ENCODE assay signal across 1 cellular context in genomic region chr7:138460176-138460648, GRCh38.
TF ChIP-seq lines count a peak whose summit lies in the region.

Gene TRIM24 (plus strand): TSS chr7:138460259. CDS start chr7:138460549, 290 bp downstream.

TF ChIP-seq in K562, 482 proteins besides CTCF, POLR2A, EP300 and RAD21 (continued from another document and continues in another):
- TF ChIP-seq TGIF2 (CRISPR knock-in tag; IDR thresholded peaks at IDR 0.05): no peak
- no peak for TF ChIP-seq ZNF280B (CRISPR knock-in tag; IDR thresholded peaks at IDR 0.05)
- no peak for TF ChIP-seq ZNF197 (CRISPR knock-in tag; IDR thresholded peaks at IDR 0.05; ENCODE audit: low read depth)
- no peak for TF ChIP-seq BRCA1 (IDR thresholded peaks at IDR 0.05)
- TF ChIP-seq BRCA1 (CRISPR knock-in tag; IDR thresholded peaks at IDR 0.05): no peak
- TF ChIP-seq, protein P1, sequence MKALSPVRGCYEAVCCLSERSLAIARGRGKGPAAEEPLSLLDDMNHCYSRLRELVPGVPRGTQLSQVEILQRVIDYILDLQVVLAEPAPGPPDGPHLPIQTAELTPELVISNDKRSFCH (CRISPR knock-in tag; IDR thresholded peaks at IDR 0.05): no peak
- TF ChIP-seq, protein P1 (tag; IDR thresholded peaks at IDR 0.05): no peak; the same call in 1 of the 2 replicates
- TF ChIP-seq ZNF347 (CRISPR knock-in tag; IDR thresholded peaks at IDR 0.05; ENCODE audit: low read depth): no peak
- TF ChIP-seq ETV1 (tag; conservative IDR thresholded peaks at IDR 0.05; ENCODE audit: low read depth): peak; percentile 96
- TF ChIP-seq, protein P2, sequence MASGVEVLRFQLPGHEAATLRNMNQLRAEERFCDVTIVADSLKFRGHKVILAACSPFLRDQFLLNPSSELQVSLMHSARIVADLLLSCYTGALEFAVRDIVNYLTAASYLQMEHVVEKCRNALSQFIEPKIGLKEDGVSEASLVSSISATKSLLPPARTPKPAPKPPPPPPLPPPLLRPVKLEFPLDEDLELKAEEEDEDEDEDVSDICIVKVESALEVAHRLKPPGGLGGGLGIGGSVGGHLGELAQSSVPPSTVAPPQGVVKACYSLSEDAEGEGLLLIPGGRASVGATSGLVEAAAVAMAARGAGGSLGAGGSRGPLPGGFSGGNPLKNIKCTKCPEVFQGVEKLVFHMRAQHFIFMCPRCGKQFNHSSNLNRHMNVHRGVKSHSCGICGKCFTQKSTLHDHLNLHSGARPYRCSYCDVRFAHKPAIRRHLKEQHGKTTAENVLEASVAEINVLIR (CRISPR knock-in tag; IDR thresholded peaks at IDR 0.05): no peak
- no peak for TF ChIP-seq ZKSCAN8 (CRISPR knock-in tag; IDR thresholded peaks at IDR 0.05)
- TF ChIP-seq ELF2 (CRISPR knock-in tag; IDR thresholded peaks at IDR 0.05): 0 out of 2 replicates have a peak, but pooled peaks have one; percentile 66
- 0 out of 2 replicates have a peak, but pooled peaks have one; percentile 20 for TF ChIP-seq MTA2 (IDR thresholded peaks at IDR 0.05; ENCODE audit: low read depth)
- no peak for TF ChIP-seq SLC30A9 (CRISPR knock-in tag; IDR thresholded peaks at IDR 0.05)
- no peak for TF ChIP-seq MEF2A (IDR thresholded peaks at IDR 0.05; ENCODE audit: control insufficient read depth, low read depth, low read length)
- TF ChIP-seq, protein P3, sequence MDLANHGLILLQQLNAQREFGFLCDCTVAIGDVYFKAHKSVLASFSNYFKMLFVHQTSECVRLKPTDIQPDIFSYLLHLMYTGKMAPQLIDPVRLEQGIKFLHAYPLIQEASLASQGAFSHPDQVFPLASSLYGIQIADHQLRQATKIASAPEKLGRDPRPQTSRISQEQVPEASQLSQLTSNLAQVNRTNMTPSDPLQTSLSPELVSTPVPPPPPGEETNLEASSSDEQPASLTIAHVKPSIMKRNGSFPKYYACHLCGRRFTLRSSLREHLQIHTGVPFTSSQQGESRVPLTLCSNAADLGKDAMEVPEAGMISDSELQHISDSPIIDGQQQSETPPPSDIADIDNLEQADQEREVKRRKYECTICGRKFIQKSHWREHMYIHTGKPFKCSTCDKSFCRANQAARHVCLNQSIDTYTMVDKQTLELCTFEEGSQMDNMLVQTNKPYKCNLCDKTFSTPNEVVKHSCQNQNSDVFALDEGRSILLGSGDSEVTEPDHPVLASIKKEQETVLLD (IDR thresholded peaks at IDR 0.05): peak; percentile 84
- no peak for TF ChIP-seq ARNT (IDR thresholded peaks at IDR 0.05)
- TF ChIP-seq, protein P4, sequence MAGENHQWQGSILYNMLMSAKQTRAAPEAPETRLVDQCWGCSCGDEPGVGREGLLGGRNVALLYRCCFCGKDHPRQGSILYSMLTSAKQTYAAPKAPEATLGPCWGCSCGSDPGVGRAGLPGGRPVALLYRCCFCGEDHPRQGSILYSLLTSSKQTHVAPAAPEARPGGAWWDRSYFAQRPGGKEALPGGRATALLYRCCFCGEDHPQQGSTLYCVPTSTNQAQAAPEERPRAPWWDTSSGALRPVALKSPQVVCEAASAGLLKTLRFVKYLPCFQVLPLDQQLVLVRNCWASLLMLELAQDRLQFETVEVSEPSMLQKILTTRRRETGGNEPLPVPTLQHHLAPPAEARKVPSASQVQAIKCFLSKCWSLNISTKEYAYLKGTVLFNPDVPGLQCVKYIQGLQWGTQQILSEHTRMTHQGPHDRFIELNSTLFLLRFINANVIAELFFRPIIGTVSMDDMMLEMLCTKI (IDR thresholded peaks at IDR 0.05; ENCODE audit: partially characterized antibody): no peak
- no peak for TF ChIP-seq BRF1 (IDR thresholded peaks at IDR 0.05; ENCODE audit: borderline replicate concordance, extremely low read depth, insufficient read length)
- no peak for TF ChIP-seq KAT8 (IDR thresholded peaks at IDR 0.05; ENCODE audit: low read depth)
- no peak for TF ChIP-seq POLR3A (IDR thresholded peaks at IDR 0.05; ENCODE audit: borderline replicate concordance, extremely low read depth, insufficient read depth, insufficient read length)
- no peak for TF ChIP-seq PYGO2 (tag; IDR thresholded peaks at IDR 0.05)
- no peak for TF ChIP-seq HDAC6 (IDR thresholded peaks at IDR 0.05; ENCODE audit: low read depth, low read length)
- TF ChIP-seq ZEB2 (IDR thresholded peaks at IDR 0.05): no peak
- TF ChIP-seq, protein P5, sequence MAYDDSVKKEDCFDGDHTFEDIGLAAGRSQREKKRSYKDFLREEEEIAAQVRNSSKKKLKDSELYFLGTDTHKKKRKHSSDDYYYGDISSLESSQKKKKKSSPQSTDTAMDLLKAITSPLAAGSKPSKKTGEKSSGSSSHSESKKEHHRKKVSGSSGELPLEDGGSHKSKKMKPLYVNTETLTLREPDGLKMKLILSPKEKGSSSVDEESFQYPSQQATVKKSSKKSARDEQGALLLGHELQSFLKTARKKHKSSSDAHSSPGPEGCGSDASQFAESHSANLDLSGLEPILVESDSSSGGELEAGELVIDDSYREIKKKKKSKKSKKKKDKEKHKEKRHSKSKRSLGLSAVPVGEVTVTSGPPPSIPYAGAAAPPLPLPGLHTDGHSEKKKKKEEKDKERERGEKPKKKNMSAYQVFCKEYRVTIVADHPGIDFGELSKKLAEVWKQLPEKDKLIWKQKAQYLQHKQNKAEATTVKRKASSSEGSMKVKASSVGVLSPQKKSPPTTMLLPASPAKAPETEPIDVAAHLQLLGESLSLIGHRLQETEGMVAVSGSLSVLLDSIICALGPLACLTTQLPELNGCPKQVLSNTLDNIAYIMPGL (CRISPR knock-in tag; IDR thresholded peaks at IDR 0.05): peak; percentile 89; the same call in 1 of the 2 replicates
- TF ChIP-seq GTF2A2 (tag; IDR thresholded peaks at IDR 0.05): no peak
- no peak for TF ChIP-seq TFAM (CRISPR knock-in tag; conservative IDR thresholded peaks at IDR 0.05)
- no peak for TF ChIP-seq TSC22D4 (tag; IDR thresholded peaks at IDR 0.05)
- no peak for TF ChIP-seq ZNF785 (CRISPR knock-in tag; IDR thresholded peaks at IDR 0.05)
- TF ChIP-seq CGGBP1 (CRISPR knock-in tag; IDR thresholded peaks at IDR 0.05): peak; percentile 66; the same call in 1 of the 2 replicates
- TF ChIP-seq ZNF584 (CRISPR knock-in tag; IDR thresholded peaks at IDR 0.05; ENCODE audit: low read depth): no peak
- TF ChIP-seq DPF2 (IDR thresholded peaks at IDR 0.05): peak; percentile 12; the same call in 1 of the 2 replicates
- TF ChIP-seq POLR2AphosphoS2 (IDR thresholded peaks at IDR 0.05; ENCODE audit: low read length): no peak; the same call in 1 of the 2 replicates
- no peak for TF ChIP-seq LEF1 (IDR thresholded peaks at IDR 0.05)
- no peak for TF ChIP-seq EWSR1 (IDR thresholded peaks at IDR 0.05; ENCODE audit: borderline replicate concordance, low read depth, partially characterized antibody)
- TF ChIP-seq ZNF778 (CRISPR knock-in tag; IDR thresholded peaks at IDR 0.05): no peak
- no peak for TF ChIP-seq MAFK (IDR thresholded peaks at IDR 0.05; ENCODE audit: low read length)
- TF ChIP-seq ZNF175 (CRISPR knock-in tag; IDR thresholded peaks at IDR 0.05; ENCODE audit: low read depth): no peak
- TF ChIP-seq PREB (CRISPR knock-in tag; IDR thresholded peaks at IDR 0.05): no peak
- TF ChIP-seq JUND (IDR thresholded peaks at IDR 0.05; ENCODE audit: borderline replicate concordance, low read depth, low read length): peak; percentile 40; the same call in 1 of the 2 replicates
- TF ChIP-seq JUND (tag; IDR thresholded peaks at IDR 0.05; ENCODE audit: borderline replicate concordance, low read depth, low read length): no peak; the same call in 2 of the 3 replicates
- TF ChIP-seq, protein P6, sequence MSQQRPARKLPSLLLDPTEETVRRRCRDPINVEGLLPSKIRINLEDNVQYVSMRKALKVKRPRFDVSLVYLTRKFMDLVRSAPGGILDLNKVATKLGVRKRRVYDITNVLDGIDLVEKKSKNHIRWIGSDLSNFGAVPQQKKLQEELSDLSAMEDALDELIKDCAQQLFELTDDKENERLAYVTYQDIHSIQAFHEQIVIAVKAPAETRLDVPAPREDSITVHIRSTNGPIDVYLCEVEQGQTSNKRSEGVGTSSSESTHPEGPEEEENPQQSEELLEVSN (IDR thresholded peaks at IDR 0.05; ENCODE audit: borderline replicate concordance in 1 of 2, extremely low read depth in 1 of 2, insufficient read depth in 1 of 2, insufficient read length in 1 of 2, low read depth in 1 of 2, low read length in 1 of 2, poor library complexity in 1 of 2, severe bottlenecking in 1 of 2): peak; percentile 83 to 84
- TF ChIP-seq BDP1 (IDR thresholded peaks at IDR 0.05; ENCODE audit: insufficient read depth, insufficient read length): no peak
- no peak for TF ChIP-seq PHTF2 (CRISPR knock-in tag; IDR thresholded peaks at IDR 0.05)
- no peak for TF ChIP-seq U2AF2 (optimal IDR thresholded peaks at IDR 0.05; ENCODE audit: low read depth, low read length)
- no peak for TF ChIP-seq STAT6 (CRISPR knock-in tag; IDR thresholded peaks at IDR 0.05)
- no peak for TF ChIP-seq EZH2 (IDR thresholded peaks at IDR 0.05; ENCODE audit: borderline replicate concordance, low read depth, low read length)
- no peak for TF ChIP-seq TCF7L2 (IDR thresholded peaks at IDR 0.05; ENCODE audit: low read depth, low read length)
- no peak; the same call in 1 of the 2 replicates for TF ChIP-seq GTF2E2 (tag; IDR thresholded peaks at IDR 0.05)
- TF ChIP-seq BRD4 (IDR thresholded peaks at IDR 0.05): no peak
- TF ChIP-seq, protein P7, sequence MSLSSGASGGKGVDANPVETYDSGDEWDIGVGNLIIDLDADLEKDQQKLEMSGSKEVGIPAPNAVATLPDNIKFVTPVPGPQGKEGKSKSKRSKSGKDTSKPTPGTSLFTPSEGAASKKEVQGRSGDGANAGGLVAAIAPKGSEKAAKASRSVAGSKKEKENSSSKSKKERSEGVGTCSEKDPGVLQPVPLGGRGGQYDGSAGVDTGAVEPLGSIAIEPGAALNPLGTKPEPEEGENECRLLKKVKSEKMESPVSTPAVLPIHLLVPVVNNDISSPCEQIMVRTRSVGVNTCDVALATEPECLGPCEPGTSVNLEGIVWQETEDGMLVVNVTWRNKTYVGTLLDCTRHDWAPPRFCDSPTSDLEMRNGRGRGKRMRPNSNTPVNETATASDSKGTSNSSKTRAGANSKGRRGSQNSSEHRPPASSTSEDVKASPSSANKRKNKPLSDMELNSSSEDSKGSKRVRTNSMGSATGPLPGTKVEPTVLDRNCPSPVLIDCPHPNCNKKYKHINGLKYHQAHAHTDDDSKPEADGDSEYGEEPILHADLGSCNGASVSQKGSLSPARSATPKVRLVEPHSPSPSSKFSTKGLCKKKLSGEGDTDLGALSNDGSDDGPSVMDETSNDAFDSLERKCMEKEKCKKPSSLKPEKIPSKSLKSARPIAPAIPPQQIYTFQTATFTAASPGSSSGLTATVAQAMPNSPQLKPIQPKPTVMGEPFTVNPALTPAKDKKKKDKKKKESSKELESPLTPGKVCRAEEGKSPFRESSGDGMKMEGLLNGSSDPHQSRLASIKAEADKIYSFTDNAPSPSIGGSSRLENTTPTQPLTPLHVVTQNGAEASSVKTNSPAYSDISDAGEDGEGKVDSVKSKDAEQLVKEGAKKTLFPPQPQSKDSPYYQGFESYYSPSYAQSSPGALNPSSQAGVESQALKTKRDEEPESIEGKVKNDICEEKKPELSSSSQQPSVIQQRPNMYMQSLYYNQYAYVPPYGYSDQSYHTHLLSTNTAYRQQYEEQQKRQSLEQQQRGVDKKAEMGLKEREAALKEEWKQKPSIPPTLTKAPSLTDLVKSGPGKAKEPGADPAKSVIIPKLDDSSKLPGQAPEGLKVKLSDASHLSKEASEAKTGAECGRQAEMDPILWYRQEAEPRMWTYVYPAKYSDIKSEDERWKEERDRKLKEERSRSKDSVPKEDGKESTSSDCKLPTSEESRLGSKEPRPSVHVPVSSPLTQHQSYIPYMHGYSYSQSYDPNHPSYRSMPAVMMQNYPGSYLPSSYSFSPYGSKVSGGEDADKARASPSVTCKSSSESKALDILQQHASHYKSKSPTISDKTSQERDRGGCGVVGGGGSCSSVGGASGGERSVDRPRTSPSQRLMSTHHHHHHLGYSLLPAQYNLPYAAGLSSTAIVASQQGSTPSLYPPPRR (CRISPR knock-in tag; IDR thresholded peaks at IDR 0.05; ENCODE audit: borderline replicate concordance): peak; percentile 83; the same call in 1 of the 2 replicates
- peak; percentile 95 for TF ChIP-seq RBFOX2 (IDR thresholded peaks at IDR 0.05; ENCODE audit: low read depth, low read length)
